31 cellular contexts compared by ENCODE assay signal in genomic region chr10:70993051-70993450, GRCh38.
"Had no signal": no experiment of that assay in that cellular context is flagged by ENCODE, and none has a peak within 500 bp of the region (broad histone marks: within the 10 kb centered on the region; RNA-seq: fewer than 3 reads in every experiment).

No MANE protein-coding gene starts in this region.

- H2AFZ ChIP-seq: hepatocyte had no signal

- H3K9me3 ChIP-seq: gastroesophageal sphincter, left ventricle myocardium inferior, mucosa of descending colon, neutrophil, ovary, prostate gland, thoracic aorta, uterus had no signal

- H3K79me2 ChIP-seq: hepatocyte had no signal

- H3K27me3 ChIP-seq: hepatocyte, neutrophil, ovary, uterus had no signal

- H3K36me3 ChIP-seq: brain microvascular endothelial cell, gastroesophageal sphincter, left ventricle myocardium inferior, neutrophil, ovary, prostate gland, thoracic aorta, uterus had no signal

- H3K4me2 ChIP-seq: hepatocyte, smooth muscle cell had no signal

- H3K4me1 ChIP-seq: gastroesophageal sphincter, left ventricle myocardium inferior, prostate gland, uterus had no signal

- H3K4me3 ChIP-seq: gastroesophageal sphincter, hepatocyte, left ventricle myocardium inferior, lung, mucosa of descending colon, ovary, prostate gland, smooth muscle cell, thoracic aorta, uterus had no signal

- H3K27ac ChIP-seq: brain microvascular endothelial cell, gastroesophageal sphincter, hepatocyte, left ventricle myocardium inferior, neutrophil, ovary, prostate gland, thoracic aorta, uterus had no signal

- DNase-seq: activated CD4-positive, alpha-beta memory T cell treated with anti-CD3 and anti-CD28 coated beads for 36 hours; activated CD4-positive, alpha-beta T cell treated with anti-CD3 and anti-CD28 coated beads, Interleukin-2, amount 10 ng/mL, durations not matched to agents 24 days and 14 days; activated CD4-positive, CD25-positive, alpha-beta regulatory T cell treated with anti-CD3 and anti-CD28 coated beads, Interleukin-2, amount 50 U/mL, for 72 hours; activated CD8-positive, alpha-beta memory T cell treated with anti-CD3 and anti-CD28 coated beads, Interleukin-2, amount 50 U/mL, for 4 hours; activated gamma-delta T cell treated with Interleukin-2 at 50 U/mL for 16 hours; activated naive CD4-positive, alpha-beta T cell treated with anti-CD3 and anti-CD28 coated beads, Interleukin-2, amount 50 U/mL, for 16 hours; activated T-cell treated with anti-CD3 and anti-CD28 coated beads, Interleukin-2, amount 50 U/mL, for 1 hour; amniotic stem cell; brain microvascular endothelial cell; cortex of kidney; effector memory CD8-positive, alpha-beta T cell; islet precursor cell; left ventricle myocardium inferior; mesendoderm; mucosa of descending colon; nephron progenitor cell; ovary; stimulated activated CD4-positive, alpha-beta T cell treated with anti-CD3 and anti-CD28 coated beads, Interleukin-15, amount 100 ng/mL, for 24 hours; stimulated activated CD4-positive, alpha-beta T cell treated with anti-CD3 and anti-CD28 coated beads, Interleukin-2, amount 100 ng/mL, for 24 hours; stimulated activated naive CD8-positive, alpha-beta T cell treated with anti-CD3 and anti-CD28 coated beads, Interleukin-15, Interleukin-2, amounts not matched to agents 100 U/mL and 50 U/mL, for 24 hours; T-helper 17 cell; T1000; trophoblast cell; uterus had no signal

- ATAC-seq: effector memory CD8-positive, alpha-beta T cell; gastroesophageal sphincter; mucosa of descending colon; stimulated activated naive CD8-positive, alpha-beta T cell treated with anti-CD3 and anti-CD28 coated beads, Interleukin-15, Interleukin-2, amounts not matched to agents 100 U/mL and 50 U/mL, for 24 hours; T-helper 17 cell had no signal
